In genomic region chr3:195095704-195096036, GRCh38 we compare ENCODE assay signal across 16 cellular contexts.
DNase-seq lines count a peak whose midpoint lies in the region; ATAC-seq, FAIRE-seq and TF ChIP-seq lines count a peak whose summit lies in the region.
"Had no signal": no experiment of that assay in that cellular context is flagged by ENCODE, and none has a peak within 500 bp of the region (broad histone marks: within the 10 kb centered on the region; RNA-seq: fewer than 3 reads in every experiment).

No MANE protein-coding gene starts in this region.

- H3K4me1 ChIP-seq in astrocyte (ENCODE audit: insufficient read depth, low read length), result no peaks in the 10 kb centered on the region

- no peaks in the 10 kb centered on the region for H3K36me3 ChIP-seq in astrocyte (ENCODE audit: insufficient read depth, low read length)

- H3K4me3 ChIP-seq in astrocyte (ENCODE audit: insufficient read depth, low read depth, low read length), result no peak overlapping the region

- no peak overlapping the region for H3K4me3 Mint-ChIP-seq in CD14-positive monocyte
- no peak overlapping the region for H3K4me3 Mint-ChIP-seq in astrocyte (ENCODE audit: unreplicated experiment)
- peak overlapping the region in 7 of 8 donors; percentile 64 to 98 (median 85) for H3K4me3 Mint-ChIP-seq in naive B cell
- H3K4me3 Mint-ChIP-seq: activated CD8-positive, alpha-beta memory T cell treated with anti-CD3 and anti-CD28 coated beads, Interleukin-2, amount 10 ng/mL, durations not matched to agents 7 days and 5 days; WTC11 had no signal

- H3K27ac ChIP-seq in astrocyte (ENCODE audit: low read depth, low read length), result no peak overlapping the region

- TF ChIP-seq CTCF in CD14-positive monocyte (IDR thresholded peaks at IDR 0.05) (peak; percentile 5), astrocyte (IDR thresholded peaks at IDR 0.05; ENCODE audit: insufficient read depth, low read depth, low read length) (no peak)

- H3K27me3 ChIP-seq in astrocyte (ENCODE audit: insufficient read depth, low read length), result no peaks in the 10 kb centered on the region

- H4K20me1 ChIP-seq in astrocyte (ENCODE audit: insufficient read depth, low read length), result no peaks in the 10 kb centered on the region

- H2AFZ ChIP-seq in astrocyte (ENCODE audit: low read depth, low read length), result no peak overlapping the region

- H3K9me3 Mint-ChIP-seq in CD14-positive monocyte (no peaks in the 10 kb centered on the region), astrocyte (ENCODE audit: unreplicated experiment) (peaks cover 4% of the 10 kb centered on the region), naive B cell (peaks cover 0 to 2% (median 0%) of the 10 kb centered on the region in 7 donors)
- H3K9me3 Mint-ChIP-seq: WTC11 had no signal

- peak; percentile 9 for ATAC-seq in HG03432 (IDR thresholded peaks at IDR 0.05; ENCODE audit: unreplicated experiment)
- ATAC-seq in naive B cell (ENCODE audit: low read depth in 2 of 2), result no peak
- no peak for ATAC-seq in HG02973 (IDR thresholded peaks at IDR 0.05; ENCODE audit: unreplicated experiment)
- ATAC-seq: activated CD8-positive, alpha-beta memory T cell treated with anti-CD3 and anti-CD28 coated beads, Interleukin-2, amount 10 ng/mL, durations not matched to agents 7 days and 5 days had no signal

- intact Hi-C loops in CD14-positive monocyte (cut with micrococcal nuclease), result no loop called here

- no peak for DNase-seq in CD14-positive monocyte (ENCODE audit: low spot score)
- peak; percentile 33 for DNase-seq in astrocyte (ENCODE audit: low read depth)
- no peak for DNase-seq in naive B cell
- DNase-seq in NCI-H2171 treated with DMSO at 0.1 percent for 48 hours (lab: John Stamatoyannopoulos, UW), result no peak
- no peak for DNase-seq in NCI-H510A (lab: John Stamatoyannopoulos, UW)
- DNase-seq in occipital lobe (lab: John Stamatoyannopoulos, UW), result no peak
- DNase-seq: activated CD8-positive, alpha-beta memory T cell treated with anti-CD3 and anti-CD28 coated beads, Interleukin-2, amount 10 ng/mL, durations not matched to agents 7 days and 5 days; DMS79 treated with DMSO at 0.1 percent for 48 hours; NCI-H1417; NCI-H446; stimulated activated CD4-positive, alpha-beta T cell treated with anti-CD3 and anti-CD28 coated beads, Interleukin-15, amount 100 ng/mL, for 24 hours had no signal

- H3K9me3 ChIP-seq in astrocyte (ENCODE audit: insufficient read depth, low read depth, low read length), result no peaks in the 10 kb centered on the region

- H3K36me3 Mint-ChIP-seq in CD14-positive monocyte (peaks cover 0 to 10% of the 10 kb centered on the region in 2 donors), astrocyte (ENCODE audit: low read depth, unreplicated experiment) (peaks cover 4% of the 10 kb centered on the region), naive B cell (no peaks in the 10 kb centered on the region)
- H3K36me3 Mint-ChIP-seq: activated CD8-positive, alpha-beta memory T cell treated with anti-CD3 and anti-CD28 coated beads, Interleukin-2, amount 10 ng/mL, durations not matched to agents 7 days and 5 days; WTC11 had no signal

- peak overlapping the region in 1 of 7 donors; percentile 55 for H3K27ac Mint-ChIP-seq in CD14-positive monocyte
- H3K27ac Mint-ChIP-seq in astrocyte (ENCODE audit: unreplicated experiment), result no peak overlapping the region
- peak overlapping the region; percentile 90 to 99 (median 98) for H3K27ac Mint-ChIP-seq in naive B cell
- H3K27ac Mint-ChIP-seq: activated CD8-positive, alpha-beta memory T cell treated with anti-CD3 and anti-CD28 coated beads, Interleukin-2, amount 10 ng/mL, durations not matched to agents 7 days and 5 days had no signal

- H3K4me2 ChIP-seq in astrocyte (ENCODE audit: low read length), result no peak overlapping the region

- H3K4me1 Mint-ChIP-seq in CD14-positive monocyte (peaks cover 62% of the 10 kb centered on the region), astrocyte (ENCODE audit: low read depth, unreplicated experiment) (peaks cover 22% of the 10 kb centered on the region), naive B cell (peaks cover 55 to 71% (median 66%) of the 10 kb centered on the region in 3 donors)

- FAIRE-seq in astrocyte (lab: Jason Lieb, UNC), result no peak
- FAIRE-seq: islet of Langerhans had no signal

- H3K27me3 Mint-ChIP-seq in CD14-positive monocyte (ENCODE audit: low read depth in 3 of 3) (peaks cover 1 to 2% (median 2%) of the 10 kb centered on the region in 3 donors), astrocyte (ENCODE audit: low read depth, unreplicated experiment) (no peaks in the 10 kb centered on the region), naive B cell (no peaks in the 10 kb centered on the region)
- H3K27me3 Mint-ChIP-seq: progenitor cell of endocrine pancreas had no signal

- H3K79me2 ChIP-seq in astrocyte (ENCODE audit: insufficient read depth, low read length), result no peaks in the 10 kb centered on the region

- no peak overlapping the region for H3K9ac ChIP-seq in astrocyte (ENCODE audit: low read length)

Comparison
In these comparisons a context has a peak if more than half of its experiments do, and no peak if none do; other contexts are left out.
1. H3K4me3 Mint-ChIP-seq: peak in naive B cell (7 of 8); none in CD14-positive monocyte (0 of 2) and astrocyte (single experiment).